ENCODE assay signal across 25 cellular contexts in the genomic region with DNA sequence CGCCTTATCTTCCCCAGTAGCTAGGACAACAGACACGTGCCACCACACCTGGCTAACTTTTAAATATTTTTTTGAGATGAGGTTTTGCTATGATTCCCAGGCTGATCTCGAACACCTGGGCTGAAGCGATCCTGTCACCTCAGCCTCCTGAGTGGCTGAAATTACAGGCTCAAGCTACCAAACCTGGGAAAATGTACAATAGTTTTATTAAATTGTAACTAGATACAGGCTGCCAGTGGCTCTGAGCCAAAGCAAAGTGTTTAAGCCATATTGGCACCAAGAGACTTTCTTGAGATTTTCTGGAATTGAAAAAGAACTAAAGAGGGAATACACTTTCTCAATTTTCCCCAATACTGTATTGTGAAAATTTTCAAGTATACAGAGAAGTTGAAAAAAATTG.
"Had no signal": no experiment of that assay in that cellular context is flagged by ENCODE, and none has a peak within 500 bp of the region (broad histone marks: within the 10 kb centered on the region; RNA-seq: fewer than 3 reads in every experiment).

No MANE protein-coding gene starts in this region.

- H3K4me3 ChIP-seq: coronary artery, dorsolateral prefrontal cortex, esophagus muscularis mucosa, gastroesophageal sphincter, heart left ventricle, hepatocyte, left lung, lower lobe of right lung, mucosa of descending colon had no signal

- FAIRE-seq: colon, endothelial cell of umbilical vein, frontal cortex, kidney had no signal

- H3K9me3 ChIP-seq: esophagus muscularis mucosa, gastroesophageal sphincter, heart left ventricle, left lung, lower lobe of right lung, mucosa of descending colon had no signal

- H3K36me3 ChIP-seq: esophagus muscularis mucosa, gastroesophageal sphincter, heart left ventricle, lower lobe of right lung had no signal

- H3K27me3 ChIP-seq: dorsolateral prefrontal cortex, esophagus muscularis mucosa, foreskin keratinocyte, gastroesophageal sphincter, heart left ventricle, hepatocyte, left lung had no signal

- DNase-seq: dermis blood vessel endothelial cell; dorsolateral prefrontal cortex; effector CD4-positive, alpha-beta T cell; effector memory CD4-positive, alpha-beta T cell; foreskin keratinocyte; heart left ventricle; hypothalamus; immature natural killer cell; islet precursor cell; kidney; kidney glomerular epithelial cell; left colon; left lung; left ventricle myocardium superior; lower lobe of right lung; mesenchymal stem cell; mucosa of descending colon had no signal

- H3K4me3 Mint-ChIP-seq: immature natural killer cell, mesothelial cell of epicardium had no signal

- H3K27ac ChIP-seq: coronary artery, dorsolateral prefrontal cortex, esophagus muscularis mucosa, foreskin keratinocyte, gastroesophageal sphincter, heart left ventricle, hepatocyte, left lung, lower lobe of right lung had no signal

- H3K27ac Mint-ChIP-seq: immature natural killer cell, mesothelial cell of epicardium had no signal

- H3K9me3 Mint-ChIP-seq: immature natural killer cell, mesothelial cell of epicardium had no signal

- H3K4me1 ChIP-seq: esophagus muscularis mucosa, foreskin keratinocyte, gastroesophageal sphincter, heart left ventricle, left lung, lower lobe of right lung had no signal

- H3K4me1 Mint-ChIP-seq: immature natural killer cell, mesothelial cell of epicardium had no signal

- H3K36me3 Mint-ChIP-seq: immature natural killer cell, mesothelial cell of epicardium had no signal

- ATAC-seq: foreskin keratinocyte, gastroesophageal sphincter, heart left ventricle, left colon, left lung, left ventricle myocardium superior, lower lobe of right lung, mucosa of descending colon had no signal
